In the genomic region with DNA sequence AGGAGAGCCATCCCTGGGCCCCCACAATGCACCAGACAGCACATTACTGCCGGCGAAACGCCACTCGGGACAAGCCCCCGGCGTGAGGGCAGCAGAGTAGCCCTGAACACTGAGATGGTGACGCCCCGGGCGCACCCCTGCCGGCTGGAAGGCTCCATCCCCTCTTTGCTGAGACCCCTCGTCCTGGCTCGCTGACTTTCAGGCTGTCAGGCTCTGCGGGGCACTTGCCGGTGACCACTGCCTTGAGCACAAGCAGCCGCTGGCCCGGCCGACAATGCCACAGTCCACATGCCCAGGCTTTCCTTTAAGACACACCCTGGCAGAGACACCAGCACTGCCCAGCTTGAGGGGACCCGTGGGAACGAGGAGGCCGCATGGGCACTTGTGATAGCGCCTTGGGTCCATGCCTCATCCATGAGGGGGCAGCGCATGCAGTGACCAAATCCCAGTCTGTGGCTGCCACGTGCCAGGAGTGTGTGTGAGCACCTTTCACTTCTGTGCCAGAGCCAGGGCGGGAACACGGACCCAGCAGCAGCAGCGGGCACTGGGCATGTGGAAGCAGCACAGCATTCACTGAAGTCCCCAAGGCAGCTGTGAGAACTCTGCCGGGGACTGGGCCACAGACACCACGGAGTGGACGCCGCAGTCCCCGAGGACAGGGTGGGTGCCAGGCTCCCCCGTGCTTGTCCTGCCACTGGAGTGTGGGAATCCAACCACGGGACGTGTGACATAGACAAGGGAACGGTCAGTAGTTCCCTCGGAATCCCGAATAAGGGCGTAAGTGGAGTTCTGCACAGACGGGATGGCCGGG, we compare ENCODE assay signal across 3 cellular contexts.
TF ChIP-seq lines count a peak whose summit lies in the region.

No MANE protein-coding gene starts in this region.

TF ChIP-seq in HCT116, 20 proteins besides CTCF, POLR2A, EP300 and RAD21 (continues in another document):
- TF ChIP-seq EGR1 (IDR thresholded peaks at IDR 0.05; ENCODE audit: low read depth) (no peak), ELF1 (IDR thresholded peaks at IDR 0.05; ENCODE audit: borderline replicate concordance, low read depth) (no peak), JUND (IDR thresholded peaks at IDR 0.05) (no peak), YY1 (IDR thresholded peaks at IDR 0.05; ENCODE audit: extremely low read depth, insufficient replicate concordance, low read depth, low read length) (no peak), TCF7L2 (IDR thresholded peaks at IDR 0.05; ENCODE audit: borderline replicate concordance, extremely low read depth, insufficient read depth, insufficient read length) (no peak), CBX3 (IDR thresholded peaks at IDR 0.05; ENCODE audit: low read depth) (no peak), SP1 (IDR thresholded peaks at IDR 0.05; ENCODE audit: low read depth) (no peak), CEBPB (IDR thresholded peaks at IDR 0.05; ENCODE audit: low read depth) (no peak), FOSL1 (IDR thresholded peaks at IDR 0.05; ENCODE audit: low read depth) (no peak)
- TF ChIP-seq, protein P1, sequence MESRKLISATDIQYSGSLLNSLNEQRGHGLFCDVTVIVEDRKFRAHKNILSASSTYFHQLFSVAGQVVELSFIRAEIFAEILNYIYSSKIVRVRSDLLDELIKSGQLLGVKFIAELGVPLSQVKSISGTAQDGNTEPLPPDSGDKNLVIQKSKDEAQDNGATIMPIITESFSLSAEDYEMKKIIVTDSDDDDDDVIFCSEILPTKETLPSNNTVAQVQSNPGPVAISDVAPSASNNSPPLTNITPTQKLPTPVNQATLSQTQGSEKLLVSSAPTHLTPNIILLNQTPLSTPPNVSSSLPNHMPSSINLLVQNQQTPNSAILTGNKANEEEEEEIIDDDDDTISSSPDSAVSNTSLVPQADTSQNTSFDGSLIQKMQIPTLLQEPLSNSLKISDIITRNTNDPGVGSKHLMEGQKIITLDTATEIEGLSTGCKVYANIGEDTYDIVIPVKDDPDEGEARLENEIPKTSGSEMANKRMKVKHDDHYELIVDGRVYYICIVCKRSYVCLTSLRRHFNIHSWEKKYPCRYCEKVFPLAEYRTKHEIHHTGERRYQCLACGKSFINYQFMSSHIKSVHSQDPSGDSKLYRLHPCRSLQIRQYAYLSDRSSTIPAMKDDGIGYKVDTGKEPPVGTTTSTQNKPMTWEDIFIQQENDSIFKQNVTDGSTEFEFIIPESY (IDR thresholded peaks at IDR 0.05; ENCODE audit: extremely low read depth, insufficient replicate concordance, low read length) = no peak
- TF ChIP-seq, protein P2, sequence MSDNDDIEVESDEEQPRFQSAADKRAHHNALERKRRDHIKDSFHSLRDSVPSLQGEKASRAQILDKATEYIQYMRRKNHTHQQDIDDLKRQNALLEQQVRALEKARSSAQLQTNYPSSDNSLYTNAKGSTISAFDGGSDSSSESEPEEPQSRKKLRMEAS (IDR thresholded peaks at IDR 0.05) = no peak
- TF ChIP-seq, protein P3, sequence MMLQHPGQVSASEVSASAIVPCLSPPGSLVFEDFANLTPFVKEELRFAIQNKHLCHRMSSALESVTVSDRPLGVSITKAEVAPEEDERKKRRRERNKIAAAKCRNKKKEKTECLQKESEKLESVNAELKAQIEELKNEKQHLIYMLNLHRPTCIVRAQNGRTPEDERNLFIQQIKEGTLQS (IDR thresholded peaks at IDR 0.05) = no peak
- TF ChIP-seq, protein P4, sequence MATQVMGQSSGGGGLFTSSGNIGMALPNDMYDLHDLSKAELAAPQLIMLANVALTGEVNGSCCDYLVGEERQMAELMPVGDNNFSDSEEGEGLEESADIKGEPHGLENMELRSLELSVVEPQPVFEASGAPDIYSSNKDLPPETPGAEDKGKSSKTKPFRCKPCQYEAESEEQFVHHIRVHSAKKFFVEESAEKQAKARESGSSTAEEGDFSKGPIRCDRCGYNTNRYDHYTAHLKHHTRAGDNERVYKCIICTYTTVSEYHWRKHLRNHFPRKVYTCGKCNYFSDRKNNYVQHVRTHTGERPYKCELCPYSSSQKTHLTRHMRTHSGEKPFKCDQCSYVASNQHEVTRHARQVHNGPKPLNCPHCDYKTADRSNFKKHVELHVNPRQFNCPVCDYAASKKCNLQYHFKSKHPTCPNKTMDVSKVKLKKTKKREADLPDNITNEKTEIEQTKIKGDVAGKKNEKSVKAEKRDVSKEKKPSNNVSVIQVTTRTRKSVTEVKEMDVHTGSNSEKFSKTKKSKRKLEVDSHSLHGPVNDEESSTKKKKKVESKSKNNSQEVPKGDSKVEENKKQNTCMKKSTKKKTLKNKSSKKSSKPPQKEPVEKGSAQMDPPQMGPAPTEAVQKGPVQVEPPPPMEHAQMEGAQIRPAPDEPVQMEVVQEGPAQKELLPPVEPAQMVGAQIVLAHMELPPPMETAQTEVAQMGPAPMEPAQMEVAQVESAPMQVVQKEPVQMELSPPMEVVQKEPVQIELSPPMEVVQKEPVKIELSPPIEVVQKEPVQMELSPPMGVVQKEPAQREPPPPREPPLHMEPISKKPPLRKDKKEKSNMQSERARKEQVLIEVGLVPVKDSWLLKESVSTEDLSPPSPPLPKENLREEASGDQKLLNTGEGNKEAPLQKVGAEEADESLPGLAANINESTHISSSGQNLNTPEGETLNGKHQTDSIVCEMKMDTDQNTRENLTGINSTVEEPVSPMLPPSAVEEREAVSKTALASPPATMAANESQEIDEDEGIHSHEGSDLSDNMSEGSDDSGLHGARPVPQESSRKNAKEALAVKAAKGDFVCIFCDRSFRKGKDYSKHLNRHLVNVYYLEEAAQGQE (IDR thresholded peaks at IDR 0.05; ENCODE audit: low read depth) = no peak

TF ChIP-seq in K562, 482 proteins besides CTCF, POLR2A, EP300 and RAD21:
- TF ChIP-seq RNF2 (IDR thresholded peaks at IDR 0.05) = no peak
- TF ChIP-seq, protein P5, sequence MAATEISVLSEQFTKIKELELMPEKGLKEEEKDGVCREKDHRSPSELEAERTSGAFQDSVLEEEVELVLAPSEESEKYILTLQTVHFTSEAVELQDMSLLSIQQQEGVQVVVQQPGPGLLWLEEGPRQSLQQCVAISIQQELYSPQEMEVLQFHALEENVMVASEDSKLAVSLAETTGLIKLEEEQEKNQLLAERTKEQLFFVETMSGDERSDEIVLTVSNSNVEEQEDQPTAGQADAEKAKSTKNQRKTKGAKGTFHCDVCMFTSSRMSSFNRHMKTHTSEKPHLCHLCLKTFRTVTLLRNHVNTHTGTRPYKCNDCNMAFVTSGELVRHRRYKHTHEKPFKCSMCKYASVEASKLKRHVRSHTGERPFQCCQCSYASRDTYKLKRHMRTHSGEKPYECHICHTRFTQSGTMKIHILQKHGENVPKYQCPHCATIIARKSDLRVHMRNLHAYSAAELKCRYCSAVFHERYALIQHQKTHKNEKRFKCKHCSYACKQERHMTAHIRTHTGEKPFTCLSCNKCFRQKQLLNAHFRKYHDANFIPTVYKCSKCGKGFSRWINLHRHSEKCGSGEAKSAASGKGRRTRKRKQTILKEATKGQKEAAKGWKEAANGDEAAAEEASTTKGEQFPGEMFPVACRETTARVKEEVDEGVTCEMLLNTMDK (IDR thresholded peaks at IDR 0.05; ENCODE audit: borderline replicate concordance, insufficient read depth, low read depth, low read length, poor library complexity, severe bottlenecking) = no peak
- TF ChIP-seq SMC3 (conservative IDR thresholded peaks at IDR 0.05; ENCODE audit: insufficient read depth, low read depth, low read length) = no peak
- TF ChIP-seq, protein P1 (CRISPR knock-in tag; IDR thresholded peaks at IDR 0.05) = peak; percentile 99
- TF ChIP-seq RB1 (IDR thresholded peaks at IDR 0.05; ENCODE audit: low read depth) = no peak
- no peak for TF ChIP-seq ZSCAN32 (CRISPR knock-in tag; IDR thresholded peaks at IDR 0.05)
- peak; percentile 54 for TF ChIP-seq POLR2G (IDR thresholded peaks at IDR 0.05; ENCODE audit: low read depth, low read length)
- TF ChIP-seq MED1 (CRISPR knock-in tag; IDR thresholded peaks at IDR 0.05; ENCODE audit: borderline replicate concordance) = no peak
- no peak for TF ChIP-seq ZNF445 (CRISPR knock-in tag; IDR thresholded peaks at IDR 0.05; ENCODE audit: low read depth)
- no peak for TF ChIP-seq TCF7L2 (IDR thresholded peaks at IDR 0.05; ENCODE audit: low read depth, low read length)
- no peak for TF ChIP-seq ZNF589 (CRISPR knock-in tag; IDR thresholded peaks at IDR 0.05; ENCODE audit: low read depth)
- TF ChIP-seq SNIP1 (IDR thresholded peaks at IDR 0.05; ENCODE audit: low read depth) = no peak

TF ChIP-seq in SK-N-SH treated with all-trans-retinoic acid at 6 μM for 48 hours, 23 proteins besides CTCF, POLR2A, EP300 and RAD21:
- no peak for TF ChIP-seq TOX (CRISPR knock-in tag; IDR thresholded peaks at IDR 0.05; ENCODE audit: borderline replicate concordance)
- TF ChIP-seq PPARA (CRISPR knock-in tag; IDR thresholded peaks at IDR 0.05; ENCODE audit: borderline replicate concordance) = no peak
- no peak for TF ChIP-seq ZC3H10 (CRISPR knock-in tag; IDR thresholded peaks at IDR 0.05)
- TF ChIP-seq, protein P6, sequence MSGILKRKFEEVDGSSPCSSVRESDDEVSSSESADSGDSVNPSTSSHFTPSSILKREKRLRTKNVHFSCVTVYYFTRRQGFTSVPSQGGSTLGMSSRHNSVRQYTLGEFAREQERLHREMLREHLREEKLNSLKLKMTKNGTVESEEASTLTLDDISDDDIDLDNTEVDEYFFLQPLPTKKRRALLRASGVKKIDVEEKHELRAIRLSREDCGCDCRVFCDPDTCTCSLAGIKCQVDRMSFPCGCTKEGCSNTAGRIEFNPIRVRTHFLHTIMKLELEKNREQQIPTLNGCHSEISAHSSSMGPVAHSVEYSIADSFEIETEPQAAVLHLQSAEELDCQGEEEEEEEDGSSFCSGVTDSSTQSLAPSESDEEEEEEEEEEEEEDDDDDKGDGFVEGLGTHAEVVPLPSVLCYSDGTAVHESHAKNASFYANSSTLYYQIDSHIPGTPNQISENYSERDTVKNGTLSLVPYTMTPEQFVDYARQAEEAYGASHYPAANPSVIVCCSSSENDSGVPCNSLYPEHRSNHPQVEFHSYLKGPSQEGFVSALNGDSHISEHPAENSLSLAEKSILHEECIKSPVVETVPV (CRISPR knock-in tag; IDR thresholded peaks at IDR 0.05) = no peak
- TF ChIP-seq, protein P7, sequence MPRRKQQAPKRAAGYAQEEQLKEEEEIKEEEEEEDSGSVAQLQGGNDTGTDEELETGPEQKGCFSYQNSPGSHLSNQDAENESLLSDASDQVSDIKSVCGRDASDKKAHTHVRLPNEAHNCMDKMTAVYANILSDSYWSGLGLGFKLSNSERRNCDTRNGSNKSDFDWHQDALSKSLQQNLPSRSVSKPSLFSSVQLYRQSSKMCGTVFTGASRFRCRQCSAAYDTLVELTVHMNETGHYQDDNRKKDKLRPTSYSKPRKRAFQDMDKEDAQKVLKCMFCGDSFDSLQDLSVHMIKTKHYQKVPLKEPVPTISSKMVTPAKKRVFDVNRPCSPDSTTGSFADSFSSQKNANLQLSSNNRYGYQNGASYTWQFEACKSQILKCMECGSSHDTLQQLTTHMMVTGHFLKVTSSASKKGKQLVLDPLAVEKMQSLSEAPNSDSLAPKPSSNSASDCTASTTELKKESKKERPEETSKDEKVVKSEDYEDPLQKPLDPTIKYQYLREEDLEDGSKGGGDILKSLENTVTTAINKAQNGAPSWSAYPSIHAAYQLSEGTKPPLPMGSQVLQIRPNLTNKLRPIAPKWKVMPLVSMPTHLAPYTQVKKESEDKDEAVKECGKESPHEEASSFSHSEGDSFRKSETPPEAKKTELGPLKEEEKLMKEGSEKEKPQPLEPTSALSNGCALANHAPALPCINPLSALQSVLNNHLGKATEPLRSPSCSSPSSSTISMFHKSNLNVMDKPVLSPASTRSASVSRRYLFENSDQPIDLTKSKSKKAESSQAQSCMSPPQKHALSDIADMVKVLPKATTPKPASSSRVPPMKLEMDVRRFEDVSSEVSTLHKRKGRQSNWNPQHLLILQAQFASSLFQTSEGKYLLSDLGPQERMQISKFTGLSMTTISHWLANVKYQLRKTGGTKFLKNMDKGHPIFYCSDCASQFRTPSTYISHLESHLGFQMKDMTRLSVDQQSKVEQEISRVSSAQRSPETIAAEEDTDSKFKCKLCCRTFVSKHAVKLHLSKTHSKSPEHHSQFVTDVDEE (CRISPR knock-in tag; IDR thresholded peaks at IDR 0.05) = no peak
- no peak for TF ChIP-seq TCF4 (CRISPR knock-in tag; IDR thresholded peaks at IDR 0.05; ENCODE audit: borderline replicate concordance)
- no peak for TF ChIP-seq ARNTL (CRISPR knock-in tag; IDR thresholded peaks at IDR 0.05; ENCODE audit: borderline replicate concordance, low read depth)
- no peak for TF ChIP-seq OSR1 (CRISPR knock-in tag; IDR thresholded peaks at IDR 0.05)
- TF ChIP-seq RARB (CRISPR knock-in tag; IDR thresholded peaks at IDR 0.05) = no peak
- TF ChIP-seq ISL1 (CRISPR knock-in tag; IDR thresholded peaks at IDR 0.05) = no peak
- TF ChIP-seq ZNF70 (CRISPR knock-in tag; IDR thresholded peaks at IDR 0.05) = no peak
- no peak for TF ChIP-seq SNAI2 (CRISPR knock-in tag; IDR thresholded peaks at IDR 0.05)
- TF ChIP-seq, protein P8, sequence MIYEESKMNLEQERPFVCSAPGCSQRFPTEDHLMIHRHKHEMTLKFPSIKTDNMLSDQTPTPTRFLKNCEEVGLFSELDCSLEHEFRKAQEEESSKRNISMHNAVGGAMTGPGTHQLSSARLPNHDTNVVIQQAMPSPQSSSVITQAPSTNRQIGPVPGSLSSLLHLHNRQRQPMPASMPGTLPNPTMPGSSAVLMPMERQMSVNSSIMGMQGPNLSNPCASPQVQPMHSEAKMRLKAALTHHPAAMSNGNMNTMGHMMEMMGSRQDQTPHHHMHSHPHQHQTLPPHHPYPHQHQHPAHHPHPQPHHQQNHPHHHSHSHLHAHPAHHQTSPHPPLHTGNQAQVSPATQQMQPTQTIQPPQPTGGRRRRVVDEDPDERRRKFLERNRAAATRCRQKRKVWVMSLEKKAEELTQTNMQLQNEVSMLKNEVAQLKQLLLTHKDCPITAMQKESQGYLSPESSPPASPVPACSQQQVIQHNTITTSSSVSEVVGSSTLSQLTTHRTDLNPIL (CRISPR knock-in tag; IDR thresholded peaks at IDR 0.05; ENCODE audit: low read depth) = no peak
- TF ChIP-seq, protein P9, sequence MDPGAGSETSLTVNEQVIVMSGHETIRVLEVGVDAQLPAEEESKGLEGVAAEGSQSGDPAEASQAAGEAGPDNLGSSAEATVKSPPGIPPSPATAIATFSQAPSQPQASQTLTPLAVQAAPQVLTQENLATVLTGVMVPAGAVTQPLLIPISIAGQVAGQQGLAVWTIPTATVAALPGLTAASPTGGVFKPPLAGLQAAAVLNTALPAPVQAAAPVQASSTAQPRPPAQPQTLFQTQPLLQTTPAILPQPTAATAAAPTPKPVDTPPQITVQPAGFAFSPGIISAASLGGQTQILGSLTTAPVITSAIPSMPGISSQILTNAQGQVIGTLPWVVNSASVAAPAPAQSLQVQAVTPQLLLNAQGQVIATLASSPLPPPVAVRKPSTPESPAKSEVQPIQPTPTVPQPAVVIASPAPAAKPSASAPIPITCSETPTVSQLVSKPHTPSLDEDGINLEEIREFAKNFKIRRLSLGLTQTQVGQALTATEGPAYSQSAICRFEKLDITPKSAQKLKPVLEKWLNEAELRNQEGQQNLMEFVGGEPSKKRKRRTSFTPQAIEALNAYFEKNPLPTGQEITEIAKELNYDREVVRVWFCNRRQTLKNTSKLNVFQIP (CRISPR knock-in tag; IDR thresholded peaks at IDR 0.05; ENCODE audit: borderline replicate concordance, low read depth) = no peak
- TF ChIP-seq ZFP30 (CRISPR knock-in tag; IDR thresholded peaks at IDR 0.05) = no peak
- TF ChIP-seq BACH2 (CRISPR knock-in tag; IDR thresholded peaks at IDR 0.05; ENCODE audit: borderline replicate concordance) = no peak
- no peak for TF ChIP-seq ZNF8 (CRISPR knock-in tag; IDR thresholded peaks at IDR 0.05)
